In genomic region chr22:19840955-19841640, GRCh38 we compare ENCODE assay signal across 1 cellular context.
TF ChIP-seq lines count a peak whose summit lies in the region.

No MANE protein-coding gene starts in this region.

TF ChIP-seq in liver, 16 proteins besides CTCF, POLR2A, EP300 and RAD21 (continued from another document):
- TF ChIP-seq, protein P1, sequence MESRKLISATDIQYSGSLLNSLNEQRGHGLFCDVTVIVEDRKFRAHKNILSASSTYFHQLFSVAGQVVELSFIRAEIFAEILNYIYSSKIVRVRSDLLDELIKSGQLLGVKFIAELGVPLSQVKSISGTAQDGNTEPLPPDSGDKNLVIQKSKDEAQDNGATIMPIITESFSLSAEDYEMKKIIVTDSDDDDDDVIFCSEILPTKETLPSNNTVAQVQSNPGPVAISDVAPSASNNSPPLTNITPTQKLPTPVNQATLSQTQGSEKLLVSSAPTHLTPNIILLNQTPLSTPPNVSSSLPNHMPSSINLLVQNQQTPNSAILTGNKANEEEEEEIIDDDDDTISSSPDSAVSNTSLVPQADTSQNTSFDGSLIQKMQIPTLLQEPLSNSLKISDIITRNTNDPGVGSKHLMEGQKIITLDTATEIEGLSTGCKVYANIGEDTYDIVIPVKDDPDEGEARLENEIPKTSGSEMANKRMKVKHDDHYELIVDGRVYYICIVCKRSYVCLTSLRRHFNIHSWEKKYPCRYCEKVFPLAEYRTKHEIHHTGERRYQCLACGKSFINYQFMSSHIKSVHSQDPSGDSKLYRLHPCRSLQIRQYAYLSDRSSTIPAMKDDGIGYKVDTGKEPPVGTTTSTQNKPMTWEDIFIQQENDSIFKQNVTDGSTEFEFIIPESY (IDR thresholded peaks at IDR 0.05), result no peak
- TF ChIP-seq TAF1 (conservative IDR thresholded peaks at IDR 0.05), result no peak
- TF ChIP-seq, protein P2, sequence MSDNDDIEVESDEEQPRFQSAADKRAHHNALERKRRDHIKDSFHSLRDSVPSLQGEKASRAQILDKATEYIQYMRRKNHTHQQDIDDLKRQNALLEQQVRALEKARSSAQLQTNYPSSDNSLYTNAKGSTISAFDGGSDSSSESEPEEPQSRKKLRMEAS (IDR thresholded peaks at IDR 0.05), result no peak
